1 cellular context compared by ENCODE assay signal in genomic region chr6:121441477-121441876, GRCh38.
TF ChIP-seq lines count a peak whose summit lies in the region.

No MANE protein-coding gene starts in this region.

TF ChIP-seq in H1, 55 proteins besides CTCF, POLR2A, EP300 and RAD21:
- no peak for TF ChIP-seq SRF (IDR thresholded peaks at IDR 0.05; ENCODE audit: low read depth, low read length)
- TF ChIP-seq HDAC6 (IDR thresholded peaks at IDR 0.05; ENCODE audit: low read depth, low read length), result no peak
- TF ChIP-seq, protein P1, sequence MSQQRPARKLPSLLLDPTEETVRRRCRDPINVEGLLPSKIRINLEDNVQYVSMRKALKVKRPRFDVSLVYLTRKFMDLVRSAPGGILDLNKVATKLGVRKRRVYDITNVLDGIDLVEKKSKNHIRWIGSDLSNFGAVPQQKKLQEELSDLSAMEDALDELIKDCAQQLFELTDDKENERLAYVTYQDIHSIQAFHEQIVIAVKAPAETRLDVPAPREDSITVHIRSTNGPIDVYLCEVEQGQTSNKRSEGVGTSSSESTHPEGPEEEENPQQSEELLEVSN (IDR thresholded peaks at IDR 0.05), result no peak
- no peak for TF ChIP-seq CTBP2 (IDR thresholded peaks at IDR 0.05; ENCODE audit: borderline replicate concordance, insufficient read depth, insufficient read length, low read length)
- peak; percentile 79 for TF ChIP-seq POLR2AphosphoS5 (IDR thresholded peaks at IDR 0.05; ENCODE audit: low read depth, low read length)
